In genomic region chr2:196955036-196955435, GRCh38 we compare ENCODE assay signal across 21 cellular contexts. TPM values are rescaled to one million over a fixed set of nuclear protein-coding genes. Genes with fewer than 3 reads are reported as not detected.
DNase-seq lines count a peak whose midpoint lies in the region; ATAC-seq, FAIRE-seq and TF ChIP-seq lines count a peak whose summit lies in the region.
"Had no signal": no experiment of that assay in that cellular context is flagged by ENCODE, and none has a peak within 500 bp of the region (broad histone marks: within the 10 kb centered on the region; RNA-seq: fewer than 3 reads in every experiment).

No MANE protein-coding gene starts in this region.

- H3K4me2 ChIP-seq in GM23338: no peak overlapping the region
- H3K4me2 ChIP-seq in astrocyte (ENCODE audit: low read length): no peak overlapping the region
- peak overlapping the region; percentile 25 for H3K4me2 ChIP-seq in keratinocyte (ENCODE audit: control insufficient read depth, extremely low read depth, insufficient read depth, low read depth, low read length)
- H3K4me2 ChIP-seq: BLaER1 treated with 17β-estradiol and CSF1 and Interleukin-3, amounts not matched to agents 10 nM and 100 nM; KMS-11 had no signal

- no peaks in the 10 kb centered on the region for H3K27me3 ChIP-seq in GM23338 (ENCODE audit: insufficient read depth)
- H3K27me3 ChIP-seq in astrocyte (ENCODE audit: insufficient read depth, low read length): no peaks in the 10 kb centered on the region
- H3K27me3 ChIP-seq in keratinocyte (ENCODE audit: control insufficient read depth, extremely low read depth, insufficient read depth, low read length): no peaks in the 10 kb centered on the region
- H3K27me3 ChIP-seq: BLaER1 treated with 17β-estradiol and CSF1 and Interleukin-3, amounts not matched to agents 10 nM and 100 nM had no signal

- ATAC-seq in GM23338 (no peak), Right ventricle myocardium superior (ENCODE audit: poor library complexity) (no peak)
- ATAC-seq: CD8-positive, alpha-beta T cell; Right ventricle myocardium inferior had no signal

- no peak overlapping the region for H3K4me3 Mint-ChIP-seq in GM23338
- H3K4me3 Mint-ChIP-seq in astrocyte (ENCODE audit: unreplicated experiment): no peak overlapping the region
- H3K4me3 Mint-ChIP-seq: CD8-positive, alpha-beta T cell; H9 had no signal

- H3K4me1 Mint-ChIP-seq in GM23338: peaks cover 42% of the 10 kb centered on the region
- no peaks in the 10 kb centered on the region for H3K4me1 Mint-ChIP-seq in astrocyte (ENCODE audit: low read depth, unreplicated experiment)

- intact Hi-C loops in kidney (cut with DNase I) (no loop called here), Right ventricle myocardium superior (cut with DNase I) (no loop called here)

- H3K27ac ChIP-seq in GM23338 (ENCODE audit: low read depth): no peak overlapping the region
- no peak overlapping the region for H3K27ac ChIP-seq in astrocyte (ENCODE audit: low read depth, low read length)
- no peak overlapping the region for H3K27ac ChIP-seq in keratinocyte (ENCODE audit: control insufficient read depth, insufficient read depth, low read length)
- no peak overlapping the region for H3K27ac ChIP-seq in kidney (ENCODE audit: low read depth in 2 of 2, low read length in 2 of 2)
- H3K27ac ChIP-seq: BLaER1 treated with 17β-estradiol and CSF1 and Interleukin-3, amounts not matched to agents 10 nM and 100 nM; HL-60; KMS-11; SK-N-MC had no signal

- peaks cover 36% of the 10 kb centered on the region for H3K4me1 ChIP-seq in GM23338 (ENCODE audit: insufficient read depth)
- H3K4me1 ChIP-seq in astrocyte (ENCODE audit: insufficient read depth, low read length): no peaks in the 10 kb centered on the region
- peaks cover 13% of the 10 kb centered on the region for H3K4me1 ChIP-seq in keratinocyte (ENCODE audit: control insufficient read depth, extremely low read depth, insufficient read depth, low read length)
- peaks cover 0 to 3% of the 10 kb centered on the region in 2 donors for H3K4me1 ChIP-seq in kidney (ENCODE audit: control insufficient read depth in 1 of 2, insufficient read depth in 1 of 2, low read depth in 1 of 2, low read length in 2 of 2)
- H3K4me1 ChIP-seq: BLaER1 treated with 17β-estradiol and CSF1 and Interleukin-3, amounts not matched to agents 10 nM and 100 nM had no signal

- H3K27me3 Mint-ChIP-seq in GM23338 (ENCODE audit: insufficient read depth, low read depth, poor library complexity) (peaks cover 1% of the 10 kb centered on the region), astrocyte (ENCODE audit: low read depth, unreplicated experiment) (no peaks in the 10 kb centered on the region)

- H3K9ac ChIP-seq in astrocyte (ENCODE audit: low read length): no peak overlapping the region
- H3K9ac ChIP-seq in keratinocyte (ENCODE audit: control insufficient read depth, extremely low read depth, insufficient read depth, low read length): no peak overlapping the region
- no peak overlapping the region for H3K9ac ChIP-seq in kidney (ENCODE audit: low read length in 2 of 2)
- H3K9ac ChIP-seq: BLaER1 treated with 17β-estradiol and CSF1 and Interleukin-3, amounts not matched to agents 10 nM and 100 nM; KMS-11 had no signal

- no peak overlapping the region for H3K4me3 ChIP-seq in GM23338
- no peak overlapping the region for H3K4me3 ChIP-seq in astrocyte (ENCODE audit: insufficient read depth, low read depth, low read length)
- no peak overlapping the region for H3K4me3 ChIP-seq in keratinocyte (ENCODE audit: control insufficient read depth in 2 of 3, extremely low read depth in 1 of 3, insufficient read depth in 2 of 3, low read depth in 1 of 3, low read length in 3 of 3)
- no peak overlapping the region for H3K4me3 ChIP-seq in kidney (ENCODE audit: low read length in 2 of 2)
- H3K4me3 ChIP-seq: BLaER1 treated with 17β-estradiol and CSF1 and Interleukin-3, amounts not matched to agents 10 nM and 100 nM; SK-N-MC had no signal

- H2AFZ ChIP-seq in GM23338: 0 out of 2 replicates have a peak overlapping the region, but pooled peaks have one; percentile 14
- no peak overlapping the region for H2AFZ ChIP-seq in astrocyte (ENCODE audit: low read depth, low read length)
- peak overlapping the region; percentile 32 for H2AFZ ChIP-seq in keratinocyte (ENCODE audit: control insufficient read depth, low read length)

- H3K9me3 ChIP-seq in astrocyte (ENCODE audit: insufficient read depth, low read depth, low read length): no peaks in the 10 kb centered on the region
- no peaks in the 10 kb centered on the region for H3K9me3 ChIP-seq in keratinocyte (ENCODE audit: control insufficient read depth, low read depth, low read length)
- H3K9me3 ChIP-seq in kidney (ENCODE audit: control insufficient read depth in 1 of 2, low read length in 2 of 2): no peaks in the 10 kb centered on the region

- DNase-seq in GM23338 (ENCODE audit: low spot score) (no peak), NCI-H1930 (lab: John Stamatoyannopoulos, UW) (peak; percentile 20 to 35), astrocyte (ENCODE audit: low read depth) (no peak), keratinocyte (ENCODE audit: low read depth, low spot score) (no peak), kidney (no peak), cerebellar nuclear complex (lab: John Stamatoyannopoulos, UW) (no peak), Right ventricle myocardium superior (no peak)
- DNase-seq: CD8-positive, alpha-beta T cell; DMS79 treated with DMSO at 0.1 percent for 48 hours; H9; NCI-H1092; NCI-H1436 treated with DMSO at 0.1 percent for 48 hours; NCI-H2227 treated with DMSO at 0.1 percent for 48 hours; NCI-H524 treated with DMSO at 0.1 percent for 48 hours; NK-92 treated with Interleukin-12 subunit alpha and Interleukin-12 subunit beta, amount 100 ng/mL, for 24 hours had no signal

- no peaks in the 10 kb centered on the region for H3F3A ChIP-seq in GM23338 (replicated peaks; ENCODE audit: low read depth)

- FAIRE-seq in astrocyte (lab: Jason Lieb, UNC) (peak; percentile 13), keratinocyte (lab: Jason Lieb, UNC) (no peak), kidney (lab: Jason Lieb, UNC) (no peak)
- FAIRE-seq: RCC 7860 had no signal

- H3K9me3 Mint-ChIP-seq in GM23338: no peaks in the 10 kb centered on the region; the same call in 2 of the 3 replicates
- no peaks in the 10 kb centered on the region for H3K9me3 Mint-ChIP-seq in astrocyte (ENCODE audit: unreplicated experiment)
- H3K9me3 Mint-ChIP-seq: CD8-positive, alpha-beta T cell; H9 had no signal

- H3K27ac Mint-ChIP-seq in GM23338: no peak overlapping the region
- no peak overlapping the region for H3K27ac Mint-ChIP-seq in astrocyte (ENCODE audit: unreplicated experiment)
- H3K27ac Mint-ChIP-seq: CD8-positive, alpha-beta T cell had no signal

- H3K36me3 Mint-ChIP-seq in GM23338 (ENCODE audit: low read depth): no peaks in the 10 kb centered on the region
- no peaks in the 10 kb centered on the region for H3K36me3 Mint-ChIP-seq in astrocyte (ENCODE audit: low read depth, unreplicated experiment)
- H3K36me3 Mint-ChIP-seq: CD8-positive, alpha-beta T cell had no signal

- H3K79me2 ChIP-seq in GM23338 (replicated peaks; ENCODE audit: insufficient read depth) (no peaks in the 10 kb centered on the region), astrocyte (ENCODE audit: insufficient read depth, low read length) (no peaks in the 10 kb centered on the region), keratinocyte (ENCODE audit: control insufficient read depth, insufficient read depth, low read length) (no peaks in the 10 kb centered on the region)

- no peaks in the 10 kb centered on the region for H3K9me1 ChIP-seq in keratinocyte (ENCODE audit: control insufficient read depth, extremely low read depth, insufficient read depth, low read length)

- no peak for TF ChIP-seq CTCF in GM23338 (conservative IDR thresholded peaks at IDR 0.05; ENCODE audit: low read depth in 2 of 2)
- TF ChIP-seq CTCF in astrocyte (IDR thresholded peaks at IDR 0.05; ENCODE audit: insufficient read depth, low read depth, low read length): no peak
- no peak for TF ChIP-seq CTCF in keratinocyte (optimal IDR thresholded peaks at IDR 0.05 in 1 of 3, IDR thresholded peaks at IDR 0.05 in 1 of 3, conservative IDR thresholded peaks at IDR 0.05 in 1 of 3; ENCODE audit: extremely low read depth in 1 of 3, insufficient read depth in 2 of 3, low read length in 3 of 3)
- no peak for TF ChIP-seq CTCF in kidney (IDR thresholded peaks at IDR 0.05; ENCODE audit: borderline replicate concordance, extremely low read depth, insufficient read depth)

- H3K9me2 ChIP-seq in GM23338 (ENCODE audit: insufficient read depth): no peaks in the 10 kb centered on the region

- dilution Hi-C loops in keratinocyte (cut with MboI; ENCODE audit: extremely low pct_ligation_motif_present, low sequenced_read_pairs): no loop called here

- no peaks in the 10 kb centered on the region for H4K20me1 ChIP-seq in GM23338 (replicated peaks; ENCODE audit: insufficient read depth)
- H4K20me1 ChIP-seq in astrocyte (ENCODE audit: insufficient read depth, low read length): no peaks in the 10 kb centered on the region
- no peaks in the 10 kb centered on the region for H4K20me1 ChIP-seq in keratinocyte (ENCODE audit: control insufficient read depth, extremely low read depth, insufficient read depth, low read length)
- H4K20me1 ChIP-seq: BLaER1 treated with 17β-estradiol and CSF1 and Interleukin-3, amounts not matched to agents 10 nM and 100 nM had no signal

- no peaks in the 10 kb centered on the region for H3K36me3 ChIP-seq in GM23338 (ENCODE audit: insufficient read depth)
- H3K36me3 ChIP-seq in astrocyte (ENCODE audit: insufficient read depth, low read length): no peaks in the 10 kb centered on the region
- no peaks in the 10 kb centered on the region for H3K36me3 ChIP-seq in keratinocyte (ENCODE audit: control insufficient read depth in 2 of 2, extremely low read depth in 1 of 2, insufficient read depth in 2 of 2, low read length in 2 of 2)
- no peaks in the 10 kb centered on the region for H3K36me3 ChIP-seq in kidney (ENCODE audit: control insufficient read depth in 1 of 2, insufficient read depth in 2 of 2, low read length in 2 of 2)
- H3K36me3 ChIP-seq: BLaER1 treated with 17β-estradiol and CSF1 and Interleukin-3, amounts not matched to agents 10 nM and 100 nM had no signal

RNA-seq across cellular contexts. Expression of gene PGAP1, which starts 28.5 kb away (rescaled TPM):
- 26.5 and 28.7 TPM in 2 replicates for total RNA-seq in GM23338 (2014; rRNA removed; shearing (Covaris generic))
- 6.2 and 9.8 TPM in 2 replicates for polyA plus RNA-seq in GM23338 (2016; fragmentation: Nextera tagmentation; extraction: Ambion mirVana)
- 19.9 and 22.8 TPM in 2 replicates for total RNA-seq in astrocyte
- 4.4 to 7.1 TPM (median 5.6 TPM) in 3 replicates for polyA plus RNA-seq in keratinocyte
- 3.5 TPM for polyA plus RNA-seq in keratinocyte (2011; ENCODE audit: low read depth)
- 1.2 and 3.0 TPM in 2 replicates for polyA plus RNA-seq in keratinocyte (2011; cell fraction: cytosol; rRNA removed)
- polyA plus RNA-seq in keratinocyte (2011; cell fraction: nucleus; rRNA removed): 13.1 and 15.2 TPM in 2 replicates
- 2.7 and 3.7 TPM in 2 replicates for polyA plus RNA-seq in keratinocyte (2012; ENCODE audit: low replicate concordance)
- 2.4 to 21.0 TPM (median 14.9 TPM) in 3 replicates for polyA minus RNA-seq in keratinocyte
- polyA minus RNA-seq in keratinocyte (2011; cell fraction: cytosol; rRNA and poly(A)+ RNA removed): 6.7 TPM
- 22.7 and 55.8 TPM in 2 replicates for polyA minus RNA-seq in keratinocyte (2011; cell fraction: nucleus; rRNA and poly(A)+ RNA removed)
- total RNA-seq in kidney: 10.1 TPM
- 1.9 TPM for polyA plus RNA-seq in kidney (ENCODE audit: insufficient read depth, low read depth, low replicate concordance)
- 5.5 TPM for total RNA-seq in Right ventricle myocardium superior

Comparison
In these comparisons a context has a peak if more than half of its experiments do, and no peak if none do; other contexts are left out.
1. DNase-seq: peak in NCI-H1930 (2 of 2); none in GM23338 (single experiment), astrocyte (single experiment), keratinocyte (single experiment), kidney (single experiment), cerebellar nuclear complex (0 of 2) and Right ventricle myocardium superior (single experiment).